7 cellular contexts compared by ENCODE assay signal in genomic region chr15:63860161-63860954, GRCh38. TPM values are rescaled to one million over a fixed set of nuclear protein-coding genes. Genes with fewer than 3 reads are reported as not detected.
A peak's percentile ranks its signal among the peaks of the same experiment; 100 is the strongest.
DNase-seq lines count a peak whose midpoint lies in the region; TF ChIP-seq lines count a peak whose summit lies in the region.

No MANE protein-coding gene starts in this region.

- TF ChIP-seq CTCF in GM10248 (IDR thresholded peaks at IDR 0.05; ENCODE audit: control extremely low read depth, extremely low read depth, low read depth, missing control alignments) = no peak

- DNase-seq in NCI-H2107 (lab: John Stamatoyannopoulos, UW) (peak; percentile 0), germinal center (ENCODE audit: low spot score) (peak; percentile 56), GM10248 (ENCODE audit: extremely low spot score) (no peak), NCI-H1930 (lab: John Stamatoyannopoulos, UW) (no peak), ureter (ENCODE audit: low spot score) (no peak)
- peak; percentile 63 to 64 for DNase-seq in activated CD4-positive, alpha-beta T cell treated with anti-CD3 and anti-CD28 coated beads, Interleukin-2, amount 50 U/mL, for 4 hours
- DNase-seq in stimulated activated naive CD4-positive, alpha-beta T cell (lab: John Stamatoyannopoulos, UW) = peak; percentile 47 to 86 (median 76)

- POLR2A ChIA-PET in GM10248 (lab: Yijun Ruan, JAX) = no interaction called here

- CTCF ChIA-PET in GM10248 (lab: Yijun Ruan, JAX) = interaction anchor here (0.9 to 1.4 kb wide), 2 partner anchors 23 to 85 kb away, joined by 3 read pairs; no protein-coding TSS in a partner anchor

RNA-seq across cellular contexts. Expression of gene HERC1, which starts 26.6 kb away (rescaled TPM):
- 126 TPM for total RNA-seq in ureter

Comparison
In these comparisons a context has a peak if more than half of its experiments do, and no peak if none do; other contexts are left out.
1. DNase-seq: peak in NCI-H2107 (single experiment), activated CD4-positive, alpha-beta T cell treated with anti-CD3 and anti-CD28 coated beads, Interleukin-2, amount 50 U/mL, for 4 hours (2 of 2), germinal center (single experiment) and stimulated activated naive CD4-positive, alpha-beta T cell (6 of 6); none in GM10248 (single experiment), NCI-H1930 (0 of 2) and ureter (single experiment).